In the genomic region with DNA sequence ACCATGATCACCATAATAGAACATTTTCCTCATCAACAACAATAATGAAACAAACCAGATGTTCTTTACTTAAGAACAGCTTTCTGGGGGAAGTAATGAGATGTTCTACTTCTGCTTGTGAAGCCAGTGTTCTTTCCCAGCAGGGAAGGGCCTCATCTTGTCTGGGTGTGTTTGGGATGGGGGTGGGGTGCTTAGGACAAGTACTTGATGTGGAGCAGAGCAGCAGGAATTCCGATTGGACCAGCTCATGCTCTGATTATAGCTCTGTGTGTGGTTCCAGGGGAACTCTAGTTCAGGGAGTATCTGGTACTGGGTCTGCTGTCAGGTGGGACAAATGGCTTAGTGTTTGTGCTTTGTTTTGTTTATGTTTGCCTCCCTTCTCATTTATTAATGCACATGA, we compare ENCODE assay signal across 10 cellular contexts.
DNase-seq lines count a peak whose midpoint lies in the region; ATAC-seq and TF ChIP-seq lines count a peak whose summit lies in the region.
"Had no signal": no experiment of that assay in that cellular context is flagged by ENCODE, and none has a peak within 500 bp of the region (broad histone marks: within the 10 kb centered on the region; RNA-seq: fewer than 3 reads in every experiment).

No MANE protein-coding gene starts in this region.

- no peaks in the 10 kb centered on the region for H3K27me3 ChIP-seq in HUES48 (ENCODE audit: control insufficient read depth, insufficient read depth, low read length)
- H3K27me3 ChIP-seq in skeletal muscle tissue (ENCODE audit: control insufficient read depth in 3 of 3, insufficient read depth in 3 of 3, low read length in 3 of 3), result no peaks in the 10 kb centered on the region

- H3K36me3 ChIP-seq in HUES48 (ENCODE audit: control insufficient read depth, insufficient read depth, low read length), result no peaks in the 10 kb centered on the region
- H3K36me3 ChIP-seq in skeletal muscle tissue (ENCODE audit: control insufficient read depth in 3 of 3, insufficient read depth in 3 of 3, low read length in 3 of 3), result no peaks in the 10 kb centered on the region

- DNase-seq in cardiac fibroblast (ENCODE audit: low read depth in 2 of 2) (peak; percentile 79 to 92), iPS-NIHi11 (ENCODE audit: low spot score) (peak; percentile 29), NCI-H2196 treated with DMSO at 0.1 percent for 48 hours (lab: John Stamatoyannopoulos, UW; ENCODE audit: unreplicated experiment) (no peak), AML-193 (lab: John Stamatoyannopoulos, UW) (no peak), cortex of kidney (lab: John Stamatoyannopoulos, UW) (no peak)
- DNase-seq: activated CD4-positive, alpha-beta T cell treated with anti-CD3 and anti-CD28 coated beads for 48 hours; NCI-H774 had no signal

- H3K9ac ChIP-seq in HUES48 (ENCODE audit: low read depth, low read length) (no peak overlapping the region), skeletal muscle tissue (ENCODE audit: low read depth in 1 of 3, low read length in 3 of 3) (no peak overlapping the region)

- no peak for TF ChIP-seq CTCF in cardiac fibroblast (IDR thresholded peaks at IDR 0.05; ENCODE audit: low read depth, low read length)

- H3K4me1 ChIP-seq in HUES48 (ENCODE audit: control insufficient read depth, insufficient read depth, low read length) (peaks cover 39% of the 10 kb centered on the region), skeletal muscle tissue (ENCODE audit: control insufficient read depth in 3 of 3, insufficient read depth in 3 of 3, low read length in 3 of 3) (peaks cover 16 to 24% (median 23%) of the 10 kb centered on the region in 3 donors)

- H3K9me3 ChIP-seq in HUES48 (ENCODE audit: control insufficient read depth, insufficient read depth, low read length) (no peaks in the 10 kb centered on the region), skeletal muscle tissue (ENCODE audit: control insufficient read depth in 3 of 3, low read length in 3 of 3) (peaks cover 0 to 1% (median 0%) of the 10 kb centered on the region in 3 donors)

- H3K4me3 ChIP-seq in HUES48 (ENCODE audit: low read depth, low read length) (no peak overlapping the region; the same call in 1 of the 2 replicates), cardiac fibroblast (replicated peaks in 1 of 2; ENCODE audit: low read depth in 2 of 2, low read length in 2 of 2) (no peak overlapping the region), skeletal muscle tissue (ENCODE audit: low read length in 3 of 3) (no peak overlapping the region)

- ATAC-seq in GM21447 (IDR thresholded peaks at IDR 0.05; ENCODE audit: unreplicated experiment), result no peak

- peak overlapping the region; percentile 27 for H3K27ac ChIP-seq in HUES48 (ENCODE audit: low read depth, low read length)
- peak overlapping the region; percentile 17 for H3K27ac ChIP-seq in skeletal muscle tissue (ENCODE audit: low read depth, low read length)

Comparison
In these comparisons a context has a peak if more than half of its experiments do, and no peak if none do; other contexts are left out.
1. DNase-seq: peak in cardiac fibroblast (2 of 2) and iPS-NIHi11 (single experiment); none in NCI-H2196 treated with DMSO at 0.1 percent for 48 hours (single experiment), AML-193 (0 of 2) and cortex of kidney (single experiment).